14 cellular contexts compared by ENCODE assay signal in the genomic region with DNA sequence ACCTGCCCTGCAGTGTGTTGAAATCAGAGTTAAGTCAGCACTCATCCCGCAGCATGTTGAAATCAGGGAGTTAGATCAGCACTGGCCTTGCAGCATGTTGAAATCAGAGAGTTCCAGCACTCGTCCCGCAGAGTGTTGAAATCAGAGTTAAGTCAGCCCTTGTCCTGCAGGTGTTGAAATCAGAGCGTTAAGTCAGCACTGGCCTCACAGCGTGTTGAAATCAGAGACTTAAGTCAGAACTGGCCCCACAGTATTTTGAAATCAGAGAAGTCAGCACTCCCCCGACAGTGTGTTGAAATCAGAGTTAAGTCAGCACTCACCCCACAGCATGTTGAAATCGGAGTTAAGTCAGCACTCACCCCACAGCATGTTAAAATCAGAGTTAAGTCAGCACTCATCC. TPM values are rescaled to one million over a fixed set of nuclear protein-coding genes. Genes with fewer than 3 reads are reported as not detected.
DNase-seq lines count a peak whose midpoint lies in the region; ATAC-seq, FAIRE-seq and TF ChIP-seq lines count a peak whose summit lies in the region.
"Had no signal": no experiment of that assay in that cellular context is flagged by ENCODE, and none has a peak within 500 bp of the region (broad histone marks: within the 10 kb centered on the region; RNA-seq: fewer than 3 reads in every experiment).

No MANE protein-coding gene starts in this region.

- POLR2A ChIA-PET in MCF 10A (lab: Yijun Ruan, JAX) = no interaction called here
- POLR2A ChIA-PET in activated CD8-positive, alpha-beta T cell treated with anti-CD3 and anti-CD28 coated beads, Interleukin-2, amount 10 ng/mL, durations not matched to agents 7 days and 5 days (lab: Charles Lee) = no interaction called here

- peaks cover 93% of the 10 kb centered on the region for H3K36me3 Mint-ChIP-seq in MCF 10A (ENCODE audit: insufficient read depth, unreplicated experiment)
- H3K36me3 Mint-ChIP-seq in activated CD8-positive, alpha-beta T cell treated with anti-CD3 and anti-CD28 coated beads, Interleukin-2, amount 10 ng/mL, durations not matched to agents 7 days and 5 days (ENCODE audit: low read depth) = peaks cover 63% of the 10 kb centered on the region

- H3K4me1 Mint-ChIP-seq in MCF 10A (ENCODE audit: insufficient read depth, unreplicated experiment) = peaks cover 6% of the 10 kb centered on the region
- peaks cover 44% of the 10 kb centered on the region for H3K4me1 Mint-ChIP-seq in activated CD8-positive, alpha-beta T cell treated with anti-CD3 and anti-CD28 coated beads, Interleukin-2, amount 10 ng/mL, durations not matched to agents 7 days and 5 days (ENCODE audit: low read depth)

- no peaks in the 10 kb centered on the region for H3K9me3 ChIP-seq in breast epithelium
- no peaks in the 10 kb centered on the region for H3K9me3 ChIP-seq in tibial nerve
- H3K9me3 ChIP-seq: colonic mucosa, thoracic aorta had no signal

- ATAC-seq in activated CD8-positive, alpha-beta T cell treated with anti-CD3 and anti-CD28 coated beads, Interleukin-2, amount 10 ng/mL, durations not matched to agents 7 days and 5 days = no peak

- H3K4me3 ChIP-seq in breast epithelium = no peak overlapping the region
- no peak overlapping the region for H3K4me3 ChIP-seq in fibroblast of pulmonary artery (replicated peaks; ENCODE audit: low read depth, low read length)
- no peak overlapping the region for H3K4me3 ChIP-seq in tibial nerve
- H3K4me3 ChIP-seq: colonic mucosa, thoracic aorta had no signal

- H3K27ac ChIP-seq in breast epithelium (peak overlapping the region in 1 of 2 donors; percentile 63), tibial nerve (peak overlapping the region in 2 of 4 donors; percentile 9 to 49)
- H3K27ac ChIP-seq: colonic mucosa, parathyroid adenoma, thoracic aorta had no signal

- TF ChIP-seq CTCF in MCF 10A (IDR thresholded peaks at IDR 0.05; ENCODE audit: unreplicated experiment) = no peak
- TF ChIP-seq CTCF in breast epithelium (IDR thresholded peaks at IDR 0.05) = no peak
- no peak for TF ChIP-seq CTCF in fibroblast of pulmonary artery (IDR thresholded peaks at IDR 0.05; ENCODE audit: low read length, missing control alignments)
- no peak for TF ChIP-seq CTCF in tibial nerve (IDR thresholded peaks at IDR 0.05)

- peak overlapping the region; percentile 35 for H3K27ac Mint-ChIP-seq in MCF 10A (ENCODE audit: low read depth, unreplicated experiment)
- peak overlapping the region; percentile 60 for H3K27ac Mint-ChIP-seq in activated CD8-positive, alpha-beta T cell treated with anti-CD3 and anti-CD28 coated beads, Interleukin-2, amount 10 ng/mL, durations not matched to agents 7 days and 5 days

- H3K4me1 ChIP-seq in breast epithelium = no peaks in the 10 kb centered on the region
- H3K4me1 ChIP-seq in tibial nerve = peaks cover 0 to 17% (median 0%) of the 10 kb centered on the region in 4 donors
- H3K4me1 ChIP-seq: colonic mucosa had no signal

- peaks cover 8% of the 10 kb centered on the region for H3K9me3 Mint-ChIP-seq in MCF 10A (ENCODE audit: unreplicated experiment)
- no peaks in the 10 kb centered on the region for H3K9me3 Mint-ChIP-seq in activated CD8-positive, alpha-beta T cell treated with anti-CD3 and anti-CD28 coated beads, Interleukin-2, amount 10 ng/mL, durations not matched to agents 7 days and 5 days (ENCODE audit: insufficient read depth)

- CTCF ChIA-PET in MCF 10A (lab: Yijun Ruan, JAX) = no interaction called here
- CTCF ChIA-PET in activated CD8-positive, alpha-beta T cell treated with anti-CD3 and anti-CD28 coated beads, Interleukin-2, amount 10 ng/mL, durations not matched to agents 7 days and 5 days (lab: Charles Lee) = no interaction called here

- FAIRE-seq in GM12892 (lab: Jason Lieb, UNC) = no peak
- FAIRE-seq: TTC549 had no signal

- TF ChIP-seq POLR2A in breast epithelium (IDR thresholded peaks at IDR 0.05) = no peak
- no peak for TF ChIP-seq POLR2A in tibial nerve (IDR thresholded peaks at IDR 0.05)
- TF ChIP-seq POLR2A in GM12892 (IDR thresholded peaks at IDR 0.05; ENCODE audit: low read depth, low read length) = no peak

- no peaks in the 10 kb centered on the region for H3K27me3 Mint-ChIP-seq in MCF 10A (ENCODE audit: insufficient read depth, unreplicated experiment)
- no peaks in the 10 kb centered on the region for H3K27me3 Mint-ChIP-seq in activated CD8-positive, alpha-beta T cell treated with anti-CD3 and anti-CD28 coated beads, Interleukin-2, amount 10 ng/mL, durations not matched to agents 7 days and 5 days (ENCODE audit: low read depth)

- intact Hi-C loops in MCF 10A (cut with micrococcal nuclease) = no loop called here
- intact Hi-C loops in breast epithelium (cut with DNase I; ENCODE audit: low total_unique reads) = no loop called here

- H3K27me3 ChIP-seq in breast epithelium (no peaks in the 10 kb centered on the region), tibial nerve (no peaks in the 10 kb centered on the region)
- H3K27me3 ChIP-seq: colonic mucosa had no signal

- DNase-seq in MCF 10A (ENCODE audit: unreplicated experiment) (peak; percentile 80), breast epithelium (ENCODE audit: low spot score in 2 of 2) (no peak), fibroblast of pulmonary artery (ENCODE audit: low read depth) (peak; percentile 63), tibial nerve (ENCODE audit: low spot score in 2 of 2) (no peak), GM12892 (ENCODE audit: insufficient read length) (no peak), NCI-H748 treated with DMSO at 0.1 percent for 48 hours (lab: John Stamatoyannopoulos, UW) (no peak), amniotic stem cell (lab: John Stamatoyannopoulos, UW) (no peak)
- no peak for DNase-seq in activated CD8-positive, alpha-beta T cell treated with anti-CD3 and anti-CD28 coated beads, Interleukin-2, amount 10 ng/mL, durations not matched to agents 7 days and 5 days
- DNase-seq: colonic mucosa, DMS 273 treated with DMSO at 0.1 percent for 48 hours, NCI-H524 treated with DMSO at 0.1 percent for 48 hours had no signal

- no TSS peak for BruUV-seq in MCF 10A (replicated peaks; lab: Mats Ljungman, UMichigan)

- no peak for TF ChIP-seq EP300 in tibial nerve (IDR thresholded peaks at IDR 0.05)

- H3K4me3 Mint-ChIP-seq in MCF 10A (ENCODE audit: unreplicated experiment) = no peak overlapping the region
- no peak overlapping the region for H3K4me3 Mint-ChIP-seq in activated CD8-positive, alpha-beta T cell treated with anti-CD3 and anti-CD28 coated beads, Interleukin-2, amount 10 ng/mL, durations not matched to agents 7 days and 5 days

- peaks cover 5% of the 10 kb centered on the region for H3K36me3 ChIP-seq in breast epithelium
- H3K36me3 ChIP-seq in tibial nerve = peaks cover 10 to 94% (median 15%) of the 10 kb centered on the region in 3 donors

- 83 to 91% methylated on average over 7 of the region's 7 CpGs for WGBS in tibial nerve, 2 donors

RNA-seq across cellular contexts. Expression of a gene that starts 10.9 kb away (rescaled TPM):
- 41.1 and 43.6 TPM in 2 replicates for total RNA-seq in MCF 10A (2022)
- 10 to 100 TPM; 13.9 to 22.9 (median 14.3) TPM for total RNA-seq in breast epithelium
- 10 to 100 TPM; 16.7 to 17.0 TPM for total RNA-seq in activated CD8-positive, alpha-beta T cell treated with anti-CD3 and anti-CD28 coated beads, Interleukin-2, amount 10 ng/mL, durations not matched to agents 7 days and 5 days
- total RNA-seq in tibial nerve = 10 to 100 TPM; 29.8 to 72.0 (median 30.4) TPM
- 12.7 TPM for polyA plus RNA-seq in GM12892 (2012; ENCODE audit: missing spikeins)

RNA-seq across cellular contexts. Expression of a gene that starts 46.4 kb away (rescaled TPM):
- total RNA-seq in MCF 10A (2022) (78.8 and 89.6 TPM in 2 replicates), breast epithelium (10 to 100 TPM; 49.9 to 76.7 (median 62.3) TPM), tibial nerve (100 to 1,000 TPM in 1 of 4 donors, 10 to 100 TPM in 3; 66.2 to 140 (median 83.2) TPM)
- total RNA-seq in activated CD8-positive, alpha-beta T cell treated with anti-CD3 and anti-CD28 coated beads, Interleukin-2, amount 10 ng/mL, durations not matched to agents 7 days and 5 days = 10 to 100 TPM; 60.3 to 65.1 TPM
- polyA plus RNA-seq in GM12892 (2012; ENCODE audit: missing spikeins) = 19.6 TPM

Comparison
In these comparisons a context has a peak if more than half of its experiments do, and no peak if none do; other contexts are left out.
1. DNase-seq: peak in MCF 10A (single experiment) and fibroblast of pulmonary artery (single experiment); none in breast epithelium (0 of 2), activated CD8-positive, alpha-beta T cell treated with anti-CD3 and anti-CD28 coated beads, Interleukin-2, amount 10 ng/mL, durations not matched to agents 7 days and 5 days (single experiment), tibial nerve (0 of 2), GM12892 (single experiment), NCI-H748 treated with DMSO at 0.1 percent for 48 hours (single experiment) and amniotic stem cell (single experiment).